Comparison of ENCODE assay signal across 29 cellular contexts in genomic region chr19:30123109-30123508, GRCh38.
"Had no signal": no experiment of that assay in that cellular context is flagged by ENCODE, and none has a peak within 500 bp of the region (broad histone marks: within the 10 kb centered on the region; RNA-seq: fewer than 3 reads in every experiment).

No MANE protein-coding gene starts in this region.

- H3K4me3 ChIP-seq: left lung, lung, mucosa of descending colon, right atrium auricular region, right lobe of liver, skin epidermis, stomach, testis, thyroid gland, transverse colon, upper lobe of left lung had no signal

- DNase-seq: hypothalamus; immature natural killer cell; kidney; left colon; left lung; midbrain; mucosa of descending colon; naive thymus-derived CD4-positive, alpha-beta T cell; occipital lobe; right lobe of liver; stimulated activated CD4-positive, alpha-beta T cell treated with anti-CD3 and anti-CD28 coated beads, Interleukin-12 subunit alpha, Interleukin-12 subunit beta, amount 100 ng/mL, for 4 hours; stimulated activated CD4-positive, alpha-beta T cell treated with anti-CD3 and anti-CD28 coated beads, Interleukin-15, amount 100 ng/mL, for 24 hours; stimulated activated CD4-positive, alpha-beta T cell treated with anti-CD3 and anti-CD28 coated beads, Interleukin-2, amount 100 ng/mL, for 24 hours; stimulated activated CD4-positive, alpha-beta T cell treated with anti-CD3 and anti-CD28 coated beads, Interleukin-4, amount 100 ng/mL, for 1 hour; stimulated activated naive B cell treated with anti-CD40 and anti-IgM and Interleukin-4, amounts not matched to agents 10 μg/mL and 1 μg/mL and 100 μg/mL, for 72 hours; stimulated activated naive CD8-positive, alpha-beta T cell treated with anti-CD3 and anti-CD28 coated beads, Interleukin-15, Interleukin-2, amounts not matched to agents 100 U/mL and 50 U/mL, for 24 hours; stomach; testis; thyroid gland; transverse colon; upper lobe of left lung had no signal

- H3K4me1 Mint-ChIP-seq: immature natural killer cell; naive thymus-derived CD4-positive, alpha-beta T cell; nephron; neural crest cell; stimulated activated naive B cell treated with anti-CD40 and anti-IgM and Interleukin-4, amounts not matched to agents 10 μg/mL and 1 μg/mL and 100 μg/mL, for 72 hours had no signal

- H2AFZ ChIP-seq: parathyroid adenoma had no signal

- H3K27ac Mint-ChIP-seq: immature natural killer cell; naive thymus-derived CD4-positive, alpha-beta T cell; nephron; progenitor cell of endocrine pancreas; stimulated activated naive B cell treated with anti-CD40 and anti-IgM and Interleukin-4, amounts not matched to agents 10 μg/mL and 1 μg/mL and 100 μg/mL, for 72 hours had no signal

- H3K9me3 Mint-ChIP-seq: immature natural killer cell, nephron had no signal

- H3K9me3 ChIP-seq: left lung, mucosa of descending colon, neutrophil, right atrium auricular region, right lobe of liver, stomach, testis, thyroid gland, transverse colon, upper lobe of left lung had no signal

- H3K4me3 Mint-ChIP-seq: immature natural killer cell; naive thymus-derived CD4-positive, alpha-beta T cell; nephron; neural crest cell; stimulated activated naive B cell treated with anti-CD40 and anti-IgM and Interleukin-4, amounts not matched to agents 10 μg/mL and 1 μg/mL and 100 μg/mL, for 72 hours had no signal

- H3K36me3 ChIP-seq: left lung, neutrophil, right atrium auricular region, right lobe of liver, stomach, thyroid gland, transverse colon, upper lobe of left lung had no signal

- H3K4me1 ChIP-seq: left lung, parathyroid adenoma, right atrium auricular region, right lobe of liver, stomach, testis, thyroid gland, transverse colon, upper lobe of left lung had no signal

- H3K27me3 ChIP-seq: neutrophil, right atrium auricular region, right lobe of liver, testis, thyroid gland, transverse colon, upper lobe of left lung had no signal

- ATAC-seq: left colon; left lung; mucosa of descending colon; naive thymus-derived CD4-positive, alpha-beta T cell; right lobe of liver; stimulated activated naive B cell treated with anti-CD40 and anti-IgM and Interleukin-4, amounts not matched to agents 10 μg/mL and 1 μg/mL and 100 μg/mL, for 72 hours; stimulated activated naive CD8-positive, alpha-beta T cell treated with anti-CD3 and anti-CD28 coated beads, Interleukin-15, Interleukin-2, amounts not matched to agents 100 U/mL and 50 U/mL, for 24 hours had no signal

- H3K27ac ChIP-seq: left lung, neutrophil, parathyroid adenoma, right atrium auricular region, right lobe of liver, skin epidermis, stomach, testis, thyroid gland, transverse colon, upper lobe of left lung had no signal

- H3K9ac ChIP-seq: parathyroid adenoma had no signal

- H3K36me3 Mint-ChIP-seq: immature natural killer cell; naive thymus-derived CD4-positive, alpha-beta T cell; stimulated activated naive B cell treated with anti-CD40 and anti-IgM and Interleukin-4, amounts not matched to agents 10 μg/mL and 1 μg/mL and 100 μg/mL, for 72 hours had no signal
